24 cellular contexts compared by ENCODE assay signal in genomic region chr4:18664051-18664450, GRCh38.
DNase-seq lines count a peak whose midpoint lies in the region; ATAC-seq lines count a peak whose summit lies in the region.
"Had no signal": no experiment of that assay in that cellular context is flagged by ENCODE, and none has a peak within 500 bp of the region (broad histone marks: within the 10 kb centered on the region; RNA-seq: fewer than 3 reads in every experiment).

No MANE protein-coding gene starts in this region.

- H3K9me3 Mint-ChIP-seq in stimulated activated naive B cell treated with anti-CD40 and anti-IgM and Interleukin-4, amounts not matched to agents 10 μg/mL and 1 μg/mL and 100 μg/mL, for 72 hours = peaks cover 0 to 2% of the 10 kb centered on the region in 2 donors

- H3K27ac Mint-ChIP-seq in stimulated activated naive B cell treated with anti-CD40 and anti-IgM and Interleukin-4, amounts not matched to agents 10 μg/mL and 1 μg/mL and 100 μg/mL, for 72 hours = no peak overlapping the region
- H3K27ac Mint-ChIP-seq: CD4-positive, alpha-beta memory T cell; IgD-negative memory B cell had no signal

- H3K9me3 ChIP-seq in neuron (ENCODE audit: low read length) = peaks cover 3% of the 10 kb centered on the region
- H3K9me3 ChIP-seq: BLaER1, Caco-2 had no signal

- H3K4me3 ChIP-seq in neuron (ENCODE audit: low read length) = peak overlapping the region; percentile 20
- H3K4me3 ChIP-seq: BLaER1, GM12878, PC-9, SK-N-MC had no signal

- H3K27me3 Mint-ChIP-seq in stimulated activated naive B cell treated with anti-CD40 and anti-IgM and Interleukin-4, amounts not matched to agents 10 μg/mL and 1 μg/mL and 100 μg/mL, for 72 hours = no peaks in the 10 kb centered on the region
- H3K27me3 Mint-ChIP-seq: CD4-positive, alpha-beta memory T cell; IgD-negative memory B cell had no signal

- peak overlapping the region; percentile 45 for H3K27ac ChIP-seq in caudate nucleus (ENCODE audit: low read depth, low read length)
- H3K27ac ChIP-seq: BLaER1, PC-9, RWPE1, SK-N-MC had no signal

- peaks cover 16% of the 10 kb centered on the region for H3K27me3 ChIP-seq in neuron (ENCODE audit: insufficient read depth, low read length)
- H3K27me3 ChIP-seq: BLaER1 had no signal

- H3K4me1 Mint-ChIP-seq in stimulated activated naive B cell treated with anti-CD40 and anti-IgM and Interleukin-4, amounts not matched to agents 10 μg/mL and 1 μg/mL and 100 μg/mL, for 72 hours = no peaks in the 10 kb centered on the region
- H3K4me1 Mint-ChIP-seq: CD4-positive, alpha-beta memory T cell; IgD-negative memory B cell had no signal

- DNase-seq in caudate nucleus (lab: John Stamatoyannopoulos, UW) (peak in 24 of 61 donors; percentile 1 to 57 (median 6)), head of caudate nucleus (peak in 29 of 42 donors; percentile 3 to 67 (median 29)), superior temporal gyrus (ENCODE audit: extremely low spot score) (peak; percentile 50), NCI-H187 treated with DMSO at 0.1 percent for 48 hours (lab: John Stamatoyannopoulos, UW) (no peak)
- no peak for DNase-seq in stimulated activated naive B cell treated with anti-CD40 and anti-IgM and Interleukin-4, amounts not matched to agents 10 μg/mL and 1 μg/mL and 100 μg/mL, for 72 hours
- DNase-seq: Caco-2, DMS 273 treated with DMSO at 0.1 percent for 48 hours, DMS79 treated with DMSO at 0.1 percent for 48 hours, GOT3, Karpas-422, MV-4-11, NCI-H1694, NCI-H2081 treated with DMSO at 0.1 percent for 48 hours, PC-9, SHP77 treated with DMSO at 0.1 percent for 48 hours had no signal

- intact Hi-C loops in head of caudate nucleus (cut with DNase I) = no loop called here

- H2AFZ ChIP-seq in neuron (ENCODE audit: low read depth, low read length) = peak overlapping the region; percentile 1
- H2AFZ ChIP-seq: PC-9 had no signal

- no peak overlapping the region for H3K4me3 Mint-ChIP-seq in stimulated activated naive B cell treated with anti-CD40 and anti-IgM and Interleukin-4, amounts not matched to agents 10 μg/mL and 1 μg/mL and 100 μg/mL, for 72 hours
- H3K4me3 Mint-ChIP-seq: CD4-positive, alpha-beta memory T cell; IgD-negative memory B cell had no signal

- no peak for ATAC-seq in GM19035 (IDR thresholded peaks at IDR 0.05; ENCODE audit: unreplicated experiment)
- no peak for ATAC-seq in stimulated activated naive B cell treated with anti-CD40 and anti-IgM and Interleukin-4, amounts not matched to agents 10 μg/mL and 1 μg/mL and 100 μg/mL, for 72 hours (replicated peaks)
- ATAC-seq: GM12878, HCT116 had no signal

- no peaks in the 10 kb centered on the region for H3K36me3 Mint-ChIP-seq in stimulated activated naive B cell treated with anti-CD40 and anti-IgM and Interleukin-4, amounts not matched to agents 10 μg/mL and 1 μg/mL and 100 μg/mL, for 72 hours
- H3K36me3 Mint-ChIP-seq: CD4-positive, alpha-beta memory T cell; IgD-negative memory B cell had no signal

- H3K36me3 ChIP-seq in neuron (ENCODE audit: insufficient read depth, low read length) = no peaks in the 10 kb centered on the region
- H3K36me3 ChIP-seq: BLaER1 had no signal

- H3K4me1 ChIP-seq in neuron (ENCODE audit: insufficient read depth, low read length) = peaks cover 5% of the 10 kb centered on the region
- H3K4me1 ChIP-seq: BLaER1, Caco-2 had no signal

Comparison
In these comparisons a context has a peak if more than half of its experiments do, and no peak if none do; other contexts are left out.
1. DNase-seq: peak in head of caudate nucleus (29 of 42) and superior temporal gyrus (single experiment); none in NCI-H187 treated with DMSO at 0.1 percent for 48 hours (single experiment) and stimulated activated naive B cell treated with anti-CD40 and anti-IgM and Interleukin-4, amounts not matched to agents 10 μg/mL and 1 μg/mL and 100 μg/mL, for 72 hours (single experiment).